In the genomic region with DNA sequence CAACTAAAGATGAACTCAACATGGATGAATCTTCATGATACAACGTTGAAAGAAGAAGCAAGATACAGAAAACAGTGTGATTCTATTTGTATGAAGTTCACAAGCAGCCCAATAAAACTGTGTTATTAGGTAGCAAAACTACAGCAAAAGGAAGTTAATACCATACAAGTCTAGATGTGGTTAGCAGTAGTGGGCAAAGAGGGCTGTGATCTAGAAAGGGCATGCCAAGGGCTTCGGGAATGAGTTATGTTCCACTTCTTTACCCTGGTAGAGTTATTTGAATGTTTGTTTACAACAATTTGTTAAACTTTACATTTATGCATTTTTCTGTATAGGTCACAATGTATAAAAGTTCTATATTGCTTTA, we compare ENCODE assay signal across 27 cellular contexts. TPM values are rescaled to one million over a fixed set of nuclear protein-coding genes. Genes with fewer than 3 reads are reported as not detected.
DNase-seq lines count a peak whose midpoint lies in the region; ATAC-seq lines count a peak whose summit lies in the region.
"Had no signal": no experiment of that assay in that cellular context is flagged by ENCODE, and none has a peak within 500 bp of the region (broad histone marks: within the 10 kb centered on the region; RNA-seq: fewer than 3 reads in every experiment).

No MANE protein-coding gene starts in this region.

- intact Hi-C loops in CD4-positive, alpha-beta memory T cell (cut with micrococcal nuclease), result no loop called here
- intact Hi-C loops in Right ventricle myocardium inferior (cut with DNase I), result no loop called here

- H3K27ac ChIP-seq in CD4-positive, alpha-beta memory T cell (ENCODE audit: low read depth, low read length), result peak overlapping the region; percentile 39
- H3K27ac ChIP-seq: gastroesophageal sphincter, PC-9, suprapubic skin had no signal

- H3K4me1 Mint-ChIP-seq in activated CD4-positive, alpha-beta T cell treated with anti-CD3 and anti-CD28 coated beads, Interleukin-2, amount 10 ng/mL, durations not matched to agents 7 days and 5 days, result peaks cover 22% of the 10 kb centered on the region
- H3K4me1 Mint-ChIP-seq in CD4-positive, alpha-beta memory T cell, result peaks cover 20 to 30% (median 25%) of the 10 kb centered on the region in 4 donors
- H3K4me1 Mint-ChIP-seq in activated CD8-positive, alpha-beta T cell treated with anti-CD3 and anti-CD28 coated beads, Interleukin-2, amount 10 ng/mL, durations not matched to agents 7 days and 5 days (ENCODE audit: low read depth), result peaks cover 33% of the 10 kb centered on the region
- peaks cover 12 to 42% (median 21%) of the 10 kb centered on the region in 4 donors for H3K4me1 Mint-ChIP-seq in naive thymus-derived CD8-positive, alpha-beta T cell
- H3K4me1 Mint-ChIP-seq: H9 had no signal

- DNase-seq in activated CD4-positive, alpha-beta T cell treated with anti-CD3 and anti-CD28 coated beads, Interleukin-2, amount 10 ng/mL, durations not matched to agents 7 days and 5 days, result no peak
- no peak for DNase-seq in activated CD4-positive, alpha-beta T cell treated with anti-CD3 and anti-CD28 coated beads, Interleukin-2, amount 50 U/mL, for 4 hours
- no peak for DNase-seq in CD4-positive, alpha-beta memory T cell
- no peak for DNase-seq in activated CD8-positive, alpha-beta T cell treated with anti-CD3 and anti-CD28 coated beads, Interleukin-2, amount 10 ng/mL, durations not matched to agents 7 days and 5 days
- DNase-seq in naive thymus-derived CD8-positive, alpha-beta T cell, result no peak
- DNase-seq in T-helper 1 cell (no peak), glomerular visceral epithelial cell (ENCODE audit: extremely low spot score) (no peak), Right ventricle myocardium inferior (ENCODE audit: missing footprints) (no peak)
- DNase-seq: anterior cingulate cortex; H9; hypothalamus; left ventricle myocardium superior; naive B cell; NCI-H1048; NCI-H187 treated with DMSO at 0.1 percent for 48 hours; NCI-H524 treated with DMSO at 0.1 percent for 48 hours; NK-92 treated with Interleukin-12 subunit alpha and Interleukin-12 subunit beta, amount 100 ng/mL, for 24 hours; PC-9; retina; SIG-M5; small intestine; stimulated activated CD4-positive, alpha-beta T cell treated with anti-CD3 and anti-CD28 coated beads, Interleukin-2, amount 100 ng/mL, for 24 hours had no signal

- H3K9me3 Mint-ChIP-seq in activated CD4-positive, alpha-beta T cell treated with anti-CD3 and anti-CD28 coated beads, Interleukin-2, amount 10 ng/mL, durations not matched to agents 7 days and 5 days, result no peaks in the 10 kb centered on the region
- H3K9me3 Mint-ChIP-seq in CD4-positive, alpha-beta memory T cell, result no peaks in the 10 kb centered on the region
- H3K9me3 Mint-ChIP-seq in activated CD8-positive, alpha-beta T cell treated with anti-CD3 and anti-CD28 coated beads, Interleukin-2, amount 10 ng/mL, durations not matched to agents 7 days and 5 days (ENCODE audit: insufficient read depth), result no peaks in the 10 kb centered on the region
- H3K9me3 Mint-ChIP-seq in naive thymus-derived CD8-positive, alpha-beta T cell, result no peaks in the 10 kb centered on the region
- H3K9me3 Mint-ChIP-seq: H9, naive B cell had no signal

- CTCF ChIA-PET in activated CD4-positive, alpha-beta T cell treated with anti-CD3 and anti-CD28 coated beads, Interleukin-2, amount 10 ng/mL, durations not matched to agents 7 days and 5 days (lab: Charles Lee), result no interaction called here
- CTCF ChIA-PET in CD4-positive, alpha-beta memory T cell (lab: Charles Lee; ENCODE audit: partially characterized antibody), result interaction anchor here (1.2 to 1.4 kb wide), 3 partner anchors 15 to 28 kb away, joined by 3 to 6 read pairs (median 4); no protein-coding TSS in a partner anchor
- CTCF ChIA-PET in activated CD8-positive, alpha-beta T cell treated with anti-CD3 and anti-CD28 coated beads, Interleukin-2, amount 10 ng/mL, durations not matched to agents 7 days and 5 days (lab: Charles Lee), result interaction anchor here (1.1 to 2.5 kb wide), 2 partner anchors 9 to 13 kb away, joined by 5 to 16 read pairs; a partner anchor contains a TSS

- no peaks in the 10 kb centered on the region for H3K9me3 ChIP-seq in CD4-positive, alpha-beta memory T cell (ENCODE audit: control insufficient read depth in 1 of 2, low read length in 2 of 2)
- H3K9me3 ChIP-seq: gastroesophageal sphincter, suprapubic skin had no signal

- H3K36me3 ChIP-seq in CD4-positive, alpha-beta memory T cell (ENCODE audit: insufficient read depth, low read length), result no peaks in the 10 kb centered on the region
- H3K36me3 ChIP-seq: gastroesophageal sphincter, suprapubic skin had no signal

- H3K4me3 ChIP-seq in CD4-positive, alpha-beta memory T cell (ENCODE audit: low read length in 2 of 2), result peak overlapping the region in 1 of 2 donors; percentile 30
- H3K4me3 ChIP-seq: gastroesophageal sphincter, PC-9, suprapubic skin had no signal

- POLR2A ChIA-PET in activated CD4-positive, alpha-beta T cell treated with anti-CD3 and anti-CD28 coated beads, Interleukin-2, amount 10 ng/mL, durations not matched to agents 7 days and 5 days (lab: Charles Lee), result no interaction called here
- POLR2A ChIA-PET in CD4-positive, alpha-beta memory T cell (lab: Charles Lee; ENCODE audit: partially characterized antibody), result interaction anchor here (0.9 to 1.5 kb wide), 3 partner anchors 9 to 30 kb away, joined by 3 to 8 read pairs (median 4); a partner anchor contains a TSS
- POLR2A ChIA-PET in activated CD8-positive, alpha-beta T cell treated with anti-CD3 and anti-CD28 coated beads, Interleukin-2, amount 10 ng/mL, durations not matched to agents 7 days and 5 days (lab: Charles Lee), result interaction anchor here (1.1 to 2.2 kb wide), 4 partner anchors 9 to 31 kb away, joined by 4 to 9 read pairs (median 6); a partner anchor contains a TSS
- POLR2A ChIA-PET in naive thymus-derived CD8-positive, alpha-beta T cell (lab: Charles Lee), result no interaction called here

- H3K27me3 ChIP-seq in CD4-positive, alpha-beta memory T cell (ENCODE audit: insufficient read depth, low read length), result no peaks in the 10 kb centered on the region

- no peak overlapping the region for H3K4me3 Mint-ChIP-seq in activated CD4-positive, alpha-beta T cell treated with anti-CD3 and anti-CD28 coated beads, Interleukin-2, amount 10 ng/mL, durations not matched to agents 7 days and 5 days
- H3K4me3 Mint-ChIP-seq in CD4-positive, alpha-beta memory T cell, result peak overlapping the region in 7 of 8 donors; percentile 69 to 89 (median 79)
- peak overlapping the region; percentile 63 for H3K4me3 Mint-ChIP-seq in activated CD8-positive, alpha-beta T cell treated with anti-CD3 and anti-CD28 coated beads, Interleukin-2, amount 10 ng/mL, durations not matched to agents 7 days and 5 days
- H3K4me3 Mint-ChIP-seq in naive thymus-derived CD8-positive, alpha-beta T cell, result peak overlapping the region in 8 of 10 donors; percentile 4 to 66 (median 60)
- H3K4me3 Mint-ChIP-seq: H9, naive B cell had no signal

- peak; percentile 47 for ATAC-seq in activated CD8-positive, alpha-beta T cell treated with anti-CD3 and anti-CD28 coated beads, Interleukin-2, amount 10 ng/mL, durations not matched to agents 7 days and 5 days
- peak; percentile 23 to 50 for ATAC-seq in naive thymus-derived CD8-positive, alpha-beta T cell
- no peak for ATAC-seq in Right ventricle myocardium inferior
- ATAC-seq: gastroesophageal sphincter, HepG2, left ventricle myocardium superior had no signal

- peaks cover 29% of the 10 kb centered on the region for H3K4me1 ChIP-seq in CD4-positive, alpha-beta memory T cell (ENCODE audit: insufficient read depth, low read length)
- H3K4me1 ChIP-seq: gastroesophageal sphincter, suprapubic skin had no signal

- H3K27ac Mint-ChIP-seq in activated CD4-positive, alpha-beta T cell treated with anti-CD3 and anti-CD28 coated beads, Interleukin-2, amount 10 ng/mL, durations not matched to agents 7 days and 5 days, result peak overlapping the region; percentile 87
- peak overlapping the region; percentile 73 to 94 (median 84) for H3K27ac Mint-ChIP-seq in CD4-positive, alpha-beta memory T cell
- peak overlapping the region; percentile 91 for H3K27ac Mint-ChIP-seq in activated CD8-positive, alpha-beta T cell treated with anti-CD3 and anti-CD28 coated beads, Interleukin-2, amount 10 ng/mL, durations not matched to agents 7 days and 5 days
- peak overlapping the region in 6 of 10 donors; percentile 20 to 84 (median 68) for H3K27ac Mint-ChIP-seq in naive thymus-derived CD8-positive, alpha-beta T cell
- H3K27ac Mint-ChIP-seq: H9, naive B cell had no signal

- no peaks in the 10 kb centered on the region for H3K36me3 Mint-ChIP-seq in activated CD4-positive, alpha-beta T cell treated with anti-CD3 and anti-CD28 coated beads, Interleukin-2, amount 10 ng/mL, durations not matched to agents 7 days and 5 days (ENCODE audit: low read depth)
- no peaks in the 10 kb centered on the region for H3K36me3 Mint-ChIP-seq in CD4-positive, alpha-beta memory T cell
- H3K36me3 Mint-ChIP-seq in activated CD8-positive, alpha-beta T cell treated with anti-CD3 and anti-CD28 coated beads, Interleukin-2, amount 10 ng/mL, durations not matched to agents 7 days and 5 days (ENCODE audit: low read depth), result no peaks in the 10 kb centered on the region
- no peaks in the 10 kb centered on the region for H3K36me3 Mint-ChIP-seq in naive thymus-derived CD8-positive, alpha-beta T cell
- H3K36me3 Mint-ChIP-seq: naive B cell had no signal

- no peaks in the 10 kb centered on the region for H3K27me3 Mint-ChIP-seq in activated CD4-positive, alpha-beta T cell treated with anti-CD3 and anti-CD28 coated beads, Interleukin-2, amount 10 ng/mL, durations not matched to agents 7 days and 5 days
- peaks cover 0 to 4% of the 10 kb centered on the region in 2 donors for H3K27me3 Mint-ChIP-seq in CD4-positive, alpha-beta memory T cell
- no peaks in the 10 kb centered on the region for H3K27me3 Mint-ChIP-seq in activated CD8-positive, alpha-beta T cell treated with anti-CD3 and anti-CD28 coated beads, Interleukin-2, amount 10 ng/mL, durations not matched to agents 7 days and 5 days (ENCODE audit: low read depth)
- H3K27me3 Mint-ChIP-seq in naive thymus-derived CD8-positive, alpha-beta T cell, result no peaks in the 10 kb centered on the region

RNA-seq across cellular contexts. Expression of a gene that starts 9.2 kb away (rescaled TPM):
- total RNA-seq in activated CD4-positive, alpha-beta T cell treated with anti-CD3 and anti-CD28 coated beads, Interleukin-2, amount 10 ng/mL, durations not matched to agents 7 days and 5 days, result under 1 TPM; 0.57 to 0.62 TPM
- under 1 TPM; 0.15 to 0.53 TPM for total RNA-seq in CD4-positive, alpha-beta memory T cell
- under 1 TPM in 1 of 2 donors, not detected in 1; 0.56 TPM for polyA plus RNA-seq in CD4-positive, alpha-beta memory T cell
- total RNA-seq in activated CD8-positive, alpha-beta T cell treated with anti-CD3 and anti-CD28 coated beads, Interleukin-2, amount 10 ng/mL, durations not matched to agents 7 days and 5 days, result 1 to 10 TPM in 1 of 2 experiments, under 1 TPM in 1; 0.94 to 1.3 TPM
- under 1 TPM; 0.05 to 0.25 TPM for total RNA-seq in naive thymus-derived CD8-positive, alpha-beta T cell
- 1 to 10 TPM in 1 of 3 donors, under 1 TPM in 2; 0.15 to 5.1 (median 0.24) TPM for polyA plus RNA-seq in naive thymus-derived CD8-positive, alpha-beta T cell
- not detected for total RNA-seq in Right ventricle myocardium inferior
- total RNA-seq: H9, left ventricle myocardium superior, osteocyte, suprapubic skin had no signal
- polyA plus RNA-seq: HepG2, urinary bladder had no signal

RNA-seq across cellular contexts. Expression of a gene that starts 30.1 kb away (rescaled TPM):
- 100 to 1,000 TPM; 226 to 232 TPM for total RNA-seq in activated CD4-positive, alpha-beta T cell treated with anti-CD3 and anti-CD28 coated beads, Interleukin-2, amount 10 ng/mL, durations not matched to agents 7 days and 5 days
- total RNA-seq in CD4-positive, alpha-beta memory T cell, result 100 to 1,000 TPM; 112 to 122 TPM
- polyA plus RNA-seq in CD4-positive, alpha-beta memory T cell, result 100 to 1,000 TPM; 342 to 381 TPM
- total RNA-seq in activated CD8-positive, alpha-beta T cell treated with anti-CD3 and anti-CD28 coated beads, Interleukin-2, amount 10 ng/mL, durations not matched to agents 7 days and 5 days, result 100 to 1,000 TPM; 296 to 302 TPM
- 100 to 1,000 TPM; 110 to 113 TPM for total RNA-seq in naive thymus-derived CD8-positive, alpha-beta T cell
- polyA plus RNA-seq in naive thymus-derived CD8-positive, alpha-beta T cell, result 100 to 1,000 TPM; 318 to 348 (median 345) TPM
- total RNA-seq in Right ventricle myocardium inferior, result 372 TPM

Comparison
In these comparisons a context has a peak if more than half of its experiments do, and no peak if none do; other contexts are left out.
1. POLR2A ChIA-PET loops: an anchor here in CD4-positive, alpha-beta memory T cell (0.9 to 1.5 kb wide) and activated CD8-positive, alpha-beta T cell treated with anti-CD3 and anti-CD28 coated beads, Interleukin-2, amount 10 ng/mL, durations not matched to agents 7 days and 5 days (1.1 to 2.2 kb wide); none called in activated CD4-positive, alpha-beta T cell treated with anti-CD3 and anti-CD28 coated beads, Interleukin-2, amount 10 ng/mL, durations not matched to agents 7 days and 5 days and naive thymus-derived CD8-positive, alpha-beta T cell.